ENCODE assay signal across 19 cellular contexts in genomic region chr9:91516781-91517180, GRCh38.
"Had no signal": no experiment of that assay in that cellular context is flagged by ENCODE, and none has a peak within 500 bp of the region (broad histone marks: within the 10 kb centered on the region; RNA-seq: fewer than 3 reads in every experiment).

No MANE protein-coding gene starts in this region.

- H3K4me3 Mint-ChIP-seq: activated B cell treated with CpG ODN at 0.5 μM for 24 hours; activated CD4-positive, alpha-beta memory T cell treated with anti-CD3 and anti-CD28 coated beads, Interleukin-2, amount 10 ng/mL, durations not matched to agents 7 days and 5 days; activated CD8-positive, alpha-beta memory T cell treated with anti-CD3 and anti-CD28 coated beads, Interleukin-2, amount 10 ng/mL, durations not matched to agents 7 days and 5 days; activated naive CD4-positive, alpha-beta T cell treated with anti-CD3 and anti-CD28 coated beads, Interleukin-2, amount 10 ng/mL, durations not matched to agents 7 days and 5 days; activated naive CD8-positive, alpha-beta T cell treated with anti-CD3 and anti-CD28 coated beads, Interleukin-2, amount 50 U/mL, for 24 hours; activated T-cell treated with anti-CD3 and anti-CD28 coated beads, Interleukin-2, amount 50 U/mL, for 24 hours; brain; neural progenitor cell had no signal

- ATAC-seq: activated CD8-positive, alpha-beta memory T cell treated with anti-CD3 and anti-CD28 coated beads, Interleukin-2, amount 10 ng/mL, durations not matched to agents 7 days and 5 days; activated naive CD8-positive, alpha-beta T cell treated with anti-CD3 and anti-CD28 coated beads, Interleukin-2, amount 50 U/mL, for 24 hours; left lung; right cardiac atrium had no signal

- H3K4me1 Mint-ChIP-seq: activated naive CD4-positive, alpha-beta T cell treated with anti-CD3 and anti-CD28 coated beads, Interleukin-2, amount 10 ng/mL, durations not matched to agents 7 days and 5 days; activated naive CD8-positive, alpha-beta T cell treated with anti-CD3 and anti-CD28 coated beads, Interleukin-2, amount 50 U/mL, for 24 hours had no signal

- H3K27me3 Mint-ChIP-seq: brain had no signal

- H3K36me3 Mint-ChIP-seq: activated naive CD4-positive, alpha-beta T cell treated with anti-CD3 and anti-CD28 coated beads, Interleukin-2, amount 10 ng/mL, durations not matched to agents 7 days and 5 days; brain; neural progenitor cell had no signal

- H3K4me3 ChIP-seq: left lung, neural progenitor cell, prostate gland, skin epidermis, stomach, testis, upper lobe of left lung had no signal

- H3K27ac Mint-ChIP-seq: activated B cell treated with CpG ODN at 0.5 μM for 24 hours; activated CD4-positive, alpha-beta memory T cell treated with anti-CD3 and anti-CD28 coated beads, Interleukin-2, amount 10 ng/mL, durations not matched to agents 7 days and 5 days; activated CD8-positive, alpha-beta memory T cell treated with anti-CD3 and anti-CD28 coated beads, Interleukin-2, amount 10 ng/mL, durations not matched to agents 7 days and 5 days; activated naive CD4-positive, alpha-beta T cell treated with anti-CD3 and anti-CD28 coated beads, Interleukin-2, amount 10 ng/mL, durations not matched to agents 7 days and 5 days; activated naive CD8-positive, alpha-beta T cell treated with anti-CD3 and anti-CD28 coated beads, Interleukin-2, amount 50 U/mL, for 24 hours; activated T-cell treated with anti-CD3 and anti-CD28 coated beads, Interleukin-2, amount 50 U/mL, for 24 hours; brain; neural progenitor cell had no signal

- DNase-seq: activated B cell treated with CpG ODN at 0.5 μM for 24 hours; activated CD4-positive, alpha-beta memory T cell treated with anti-CD3 and anti-CD28 coated beads, Interleukin-2, amount 10 ng/mL, durations not matched to agents 7 days and 5 days; activated CD4-positive, alpha-beta T cell treated with anti-CD3 and anti-CD28 coated beads for 48 hours; activated CD8-positive, alpha-beta memory T cell treated with anti-CD3 and anti-CD28 coated beads, Interleukin-2, amount 10 ng/mL, durations not matched to agents 7 days and 5 days; activated naive CD4-positive, alpha-beta T cell treated with anti-CD3 and anti-CD28 coated beads, Interleukin-2, amount 10 ng/mL, durations not matched to agents 7 days and 5 days; activated naive CD8-positive, alpha-beta T cell treated with anti-CD3 and anti-CD28 coated beads, Interleukin-2, amount 50 U/mL, for 24 hours; activated T-cell treated with anti-CD3 and anti-CD28 coated beads, Interleukin-2, amount 50 U/mL, for 24 hours; anterior cingulate cortex; caudate nucleus; kidney; left lung; right cardiac atrium; stomach; testis; upper lobe of left lung had no signal
